ENCODE assay signal across 8 cellular contexts in genomic region chr4:40056722-40057539, GRCh38. TPM values are rescaled to one million over a fixed set of nuclear protein-coding genes. Genes with fewer than 3 reads are reported as not detected.
DNase-seq lines count a peak whose midpoint lies in the region; ATAC-seq and TF ChIP-seq lines count a peak whose summit lies in the region.

TSS of gene N4BP2 (plus strand) at chr4:40056850. CDS start at chr4:40097341, 40,491 bp downstream.

- DNase-seq in AG08396 (ENCODE audit: low spot score), result peak; percentile 85
- peak; percentile 56 for DNase-seq in NCI-H345 treated with DMSO at 0.1 percent for 48 hours (lab: John Stamatoyannopoulos, UW; ENCODE audit: unreplicated experiment)
- DNase-seq in activated CD4-positive, alpha-beta T cell treated with anti-CD3 and anti-CD28 coated beads for 24 hours (ENCODE audit: low read depth in 2 of 2), result peak; percentile 60
- peak; percentile 90 for DNase-seq in chondrocyte (ENCODE audit: low spot score)
- peak; percentile 69 to 85 for DNase-seq in left colon
- DNase-seq in stimulated activated CD4-positive, alpha-beta T cell treated with anti-CD3 and anti-CD28 coated beads, Interleukin-1b, Interleukin-23, amount 100 ng/mL, for 48 hours, result peak; percentile 72

- peak within 1 kb of the TSS; percentile 99 for H3K27ac Mint-ChIP-seq in chondrocyte (ENCODE audit: unreplicated experiment)

- TF ChIP-seq CTCF in chondrocyte (IDR thresholded peaks at IDR 0.05), result peak; percentile 89

- H3K4me3 Mint-ChIP-seq in chondrocyte (ENCODE audit: unreplicated experiment), result peak within 1 kb of the TSS; percentile 91

- no peaks in the 10 kb centered on the region for H3K9me3 Mint-ChIP-seq in chondrocyte (ENCODE audit: low read depth)

- H3K27me3 Mint-ChIP-seq in chondrocyte (ENCODE audit: low read depth), result no peaks in the 10 kb centered on the region

- peaks cover 15% of the 10 kb centered on the region for H3K4me1 Mint-ChIP-seq in chondrocyte (ENCODE audit: low read depth)

- intact Hi-C loops in left colon (cut with DNase I, micrococcal nuclease), result loop anchor here in 1 of 2 donors (5.0 kb wide), 1 partner anchor 260 kb away; no protein-coding TSS in a partner anchor

- ATAC-seq in GM18909 (IDR thresholded peaks at IDR 0.05; ENCODE audit: poor library complexity, unreplicated experiment) (peak; percentile 59), HG03196 (IDR thresholded peaks at IDR 0.05; ENCODE audit: unreplicated experiment) (peak; percentile 60), left colon (peak; percentile 73)

- H3K36me3 Mint-ChIP-seq in chondrocyte (ENCODE audit: low read depth), result no peaks in the 10 kb centered on the region

RNA-seq across cellular contexts. Expression of gene N4BP2, which starts in this region (rescaled TPM):
- total RNA-seq in chondrocyte (7.0 to 10.1 TPM (median 7.7 TPM) in 3 replicates), left colon (1 to 10 TPM; 8.5 to 9.3 TPM)

Comparison
In these comparisons a context has a peak if more than half of its experiments do, and no peak if none do; other contexts are left out.
1. Peak in every context shown above with its lines: DNase-seq and ATAC-seq.